ENCODE assay signal across 9 cellular contexts in genomic region chr15:39125904-39126303, GRCh38.
DNase-seq lines count a peak whose midpoint lies in the region; ATAC-seq, FAIRE-seq and TF ChIP-seq lines count a peak whose summit lies in the region.
"Had no signal": no experiment of that assay in that cellular context is flagged by ENCODE, and none has a peak within 500 bp of the region (broad histone marks: within the 10 kb centered on the region; RNA-seq: fewer than 3 reads in every experiment).

No MANE protein-coding gene starts in this region.

- peaks cover 4% of the 10 kb centered on the region for H3K4me1 Mint-ChIP-seq in activated T-helper 17 cell treated with anti-CD3 and anti-CD28 coated beads, Interleukin-2, amount 50 U/mL, for 72 hours
- H3K4me1 Mint-ChIP-seq: IgD-negative memory B cell had no signal

- TF ChIP-seq CTCF in AG04450 (IDR thresholded peaks at IDR 0.05; ENCODE audit: low read depth, low read length): peak; percentile 63

- FAIRE-seq in urothelium cell line (lab: Jason Lieb, UNC): no peak

- H3K27ac Mint-ChIP-seq in activated T-helper 17 cell treated with anti-CD3 and anti-CD28 coated beads, Interleukin-2, amount 50 U/mL, for 72 hours: no peak overlapping the region
- H3K27ac Mint-ChIP-seq: IgD-negative memory B cell had no signal

- H3K36me3 Mint-ChIP-seq in activated T-helper 17 cell treated with anti-CD3 and anti-CD28 coated beads, Interleukin-2, amount 50 U/mL, for 72 hours (ENCODE audit: low read depth): no peaks in the 10 kb centered on the region
- H3K36me3 Mint-ChIP-seq: IgD-negative memory B cell had no signal

- CTCF ChIA-PET in AG04450 (lab: Charles Lee): interaction anchor here (0.8 to 1.5 kb wide), 2 partner anchors 17 to 44 kb away, joined by 3 read pairs; no protein-coding TSS in a partner anchor

- H3K27me3 ChIP-seq in AG04450 (ENCODE audit: control insufficient read depth, insufficient read depth, low read length): no peaks in the 10 kb centered on the region

- DNase-seq in AG04450 (ENCODE audit: low read depth, low spot score) (no peak), EH (ENCODE audit: low read depth) (peak; percentile 70), NCI-H146 treated with DMSO at 0.1 percent for 48 hours (lab: John Stamatoyannopoulos, UW; ENCODE audit: unreplicated experiment) (peak; percentile 0), islet precursor cell (peak; percentile 71), urothelium cell line (ENCODE audit: low spot score) (peak; percentile 41)
- peak; percentile 10 for DNase-seq in activated gamma-delta T cell treated with anti-CD3 and anti-CD28 coated beads, Interleukin-2, amount 50 U/mL, for 16 hours (ENCODE audit: low read depth)

- POLR2A ChIA-PET in AG04450 (lab: Yijun Ruan, JAX): interaction anchor here (0.8 to 1.2 kb wide), 2 partner anchors 455 to 456 kb away, joined by 3 to 4 read pairs; partner anchors contain the start of gene THBS1

- no peaks in the 10 kb centered on the region for H3K9me3 ChIP-seq in AG04450 (ENCODE audit: control insufficient read depth, insufficient read depth, low read length)

- peaks cover 19% of the 10 kb centered on the region for H3K27me3 Mint-ChIP-seq in activated T-helper 17 cell treated with anti-CD3 and anti-CD28 coated beads, Interleukin-2, amount 50 U/mL, for 72 hours
- H3K27me3 Mint-ChIP-seq: IgD-negative memory B cell had no signal

- ATAC-seq in activated T-helper 17 cell treated with anti-CD3 and anti-CD28 coated beads, Interleukin-2, amount 50 U/mL, for 72 hours (replicated peaks): no peak
- no peak for ATAC-seq in HG03039 (IDR thresholded peaks at IDR 0.05; ENCODE audit: unreplicated experiment)

- H3K27ac ChIP-seq in AG04450 (ENCODE audit: low read depth, low read length): no peak overlapping the region

- H3K4me3 ChIP-seq in AG04450 (ENCODE audit: low read depth, low read length): no peak overlapping the region

- no peaks in the 10 kb centered on the region for H3K9me3 Mint-ChIP-seq in activated T-helper 17 cell treated with anti-CD3 and anti-CD28 coated beads, Interleukin-2, amount 50 U/mL, for 72 hours

- no peak overlapping the region for H3K4me3 Mint-ChIP-seq in activated T-helper 17 cell treated with anti-CD3 and anti-CD28 coated beads, Interleukin-2, amount 50 U/mL, for 72 hours
- H3K4me3 Mint-ChIP-seq: IgD-negative memory B cell had no signal
